19 cellular contexts compared by ENCODE assay signal in genomic region chr13:100495455-100495854, GRCh38.
A peak's percentile ranks its signal among the peaks of the same experiment; 100 is the strongest.
DNase-seq lines count a peak whose midpoint lies in the region; ATAC-seq and TF ChIP-seq lines count a peak whose summit lies in the region.
"Had no signal": no experiment of that assay in that cellular context is flagged by ENCODE, and none has a peak within 500 bp of the region (broad histone marks: within the 10 kb centered on the region; RNA-seq: fewer than 3 reads in every experiment).

No MANE protein-coding gene starts in this region.

- TF ChIP-seq RAD21 in Ishikawa (IDR thresholded peaks at IDR 0.05; ENCODE audit: low read depth): no peak

- TF ChIP-seq EP300 in Ishikawa (IDR thresholded peaks at IDR 0.05; ENCODE audit: borderline replicate concordance): no peak

- ATAC-seq in GM18870 (IDR thresholded peaks at IDR 0.05; ENCODE audit: unreplicated experiment) (no peak), GM19023 (IDR thresholded peaks at IDR 0.05; ENCODE audit: unreplicated experiment) (no peak)
- ATAC-seq: SK-N-SH treated with all-trans-retinoic acid at 6 μM for 48 hours had no signal

- H3K27me3 ChIP-seq in dorsolateral prefrontal cortex: no peaks in the 10 kb centered on the region
- H3K27me3 ChIP-seq: BLaER1, Peyer's patch had no signal

- H3K4me3 ChIP-seq in dorsolateral prefrontal cortex: no peak overlapping the region
- H3K4me3 ChIP-seq: BLaER1, Peyer's patch had no signal

- H3K27ac ChIP-seq in dorsolateral prefrontal cortex: no peak overlapping the region
- H3K27ac ChIP-seq: BLaER1, Peyer's patch had no signal

- intact Hi-C loops in dorsolateral prefrontal cortex (cut with DNase I): no loop called here

- peak; percentile 11 for DNase-seq in NCI-H2107 treated with DMSO at 0.1 percent for 48 hours (lab: John Stamatoyannopoulos, UW; ENCODE audit: unreplicated experiment)
- DNase-seq in NCI-H2107 (lab: John Stamatoyannopoulos, UW): no peak
- DNase-seq in NCI-H1694 (lab: John Stamatoyannopoulos, UW): peak; percentile 10
- peak; percentile 49 for DNase-seq in NCI-H774 (lab: John Stamatoyannopoulos, UW)
- no peak for DNase-seq in dorsolateral prefrontal cortex
- DNase-seq: 8988T; CD8-positive, alpha-beta memory T cell; H7; Kasumi-1; MM.1S; NCI-H1436; NCI-H82; Peyer's patch; Right ventricle myocardium superior had no signal

- no peak for TF ChIP-seq CTCF in dorsolateral prefrontal cortex (IDR thresholded peaks at IDR 0.05 in 54 of 56, conservative IDR thresholded peaks at IDR 0.05 in 2 of 56; ENCODE audit: low read depth in 1 of 56, partially characterized antibody in 56 of 56)

TF ChIP-seq in Ishikawa, 13 proteins besides CTCF, POLR2A, EP300 and RAD21:
- TF ChIP-seq USF1 (IDR thresholded peaks at IDR 0.05) (no peak), NFIC (IDR thresholded peaks at IDR 0.05) (peak; percentile 38)

Comparison
In these comparisons a context has a peak if more than half of its experiments do, and no peak if none do; other contexts are left out.
1. DNase-seq: peak in NCI-H2107 treated with DMSO at 0.1 percent for 48 hours (single experiment), NCI-H1694 (single experiment) and NCI-H774 (single experiment); none in NCI-H2107 (single experiment) and dorsolateral prefrontal cortex (0 of 10).